In the genomic region with DNA sequence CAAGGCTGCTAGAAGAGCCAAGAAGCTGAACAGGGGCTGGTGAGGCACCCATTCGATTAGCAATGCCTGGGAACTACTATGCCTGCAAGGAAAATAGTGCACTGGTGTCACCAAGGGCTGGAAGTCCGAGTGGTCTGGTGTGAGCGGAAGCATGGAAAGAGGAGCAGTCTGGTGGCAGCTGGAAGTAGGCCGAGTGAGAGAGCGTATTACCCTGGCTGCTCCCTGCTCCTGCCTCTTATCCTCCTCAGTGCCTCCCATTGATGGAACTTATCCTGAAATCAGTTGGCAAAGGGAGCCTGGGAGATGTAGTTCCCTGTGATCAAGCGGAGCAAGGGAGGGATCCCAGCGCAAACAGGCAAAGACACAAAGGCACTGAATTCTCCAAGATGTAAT, we compare ENCODE assay signal across 8 cellular contexts. TPM values are rescaled to one million over a fixed set of nuclear protein-coding genes. Genes with fewer than 3 reads are reported as not detected.
DNase-seq lines count a peak whose midpoint lies in the region; ATAC-seq, FAIRE-seq and TF ChIP-seq lines count a peak whose summit lies in the region.

No MANE protein-coding gene starts in this region.

- H3K9me3 ChIP-seq in GM12878 (replicated peaks; ENCODE audit: control insufficient read depth, insufficient read depth, low read length) (no peaks in the 10 kb centered on the region), mucosa of stomach (ENCODE audit: control insufficient read depth, low read length) (no peaks in the 10 kb centered on the region)

- peak; percentile 56 for TF ChIP-seq POLR2A in GM12878 (IDR thresholded peaks at IDR 0.05; ENCODE audit: low read depth, low read length)

- H3K36me3 Mint-ChIP-seq in IgD-negative memory B cell: peaks cover 14% of the 10 kb centered on the region

- H3K4me1 Mint-ChIP-seq in IgD-negative memory B cell: peaks cover 31 to 63% (median 50%) of the 10 kb centered on the region in 3 donors

- RAD21 ChIA-PET in GM12878 (lab: Charles Lee; ENCODE audit: unreplicated experiment): interaction anchor here (0.8 to 12.1 kb wide), 11 partner anchors 8 to 230 kb away, joined by 3 to 189 read pairs (median 6); a partner anchor contains a TSS

- H3K9me3 Mint-ChIP-seq in IgD-negative memory B cell: no peaks in the 10 kb centered on the region

- DNase-seq in Ammon's horn (ENCODE audit: low spot score) (peak; percentile 72), GM12878 (ENCODE audit: low read depth, low spot score) (no peak), NCI-H774 (lab: John Stamatoyannopoulos, UW) (no peak), DMS53 treated with DMSO at 0.1 percent for 48 hours (lab: John Stamatoyannopoulos, UW; ENCODE audit: unreplicated experiment) (no peak), NOMO-1 treated with DMSO at 0.1 percent for 48 hours (lab: John Stamatoyannopoulos, UW; ENCODE audit: unreplicated experiment) (no peak), NCI-H146 (lab: John Stamatoyannopoulos, UW) (no peak)

- H3K4me2 ChIP-seq in GM12878 (ENCODE audit: control insufficient read depth, insufficient read depth): peak overlapping the region; percentile 93

- TF ChIP-seq RAD21 in GM12878 (IDR thresholded peaks at IDR 0.05; ENCODE audit: insufficient read depth, low read depth, low read length): no peak

- no peaks in the 10 kb centered on the region for H3K27me3 ChIP-seq in GM12878 (replicated peaks in 1 of 2; ENCODE audit: control insufficient read depth in 2 of 2, insufficient read depth in 2 of 2, low read length in 1 of 2)
- H3K27me3 ChIP-seq in mucosa of stomach (ENCODE audit: control insufficient read depth, insufficient read depth, low read length): no peaks in the 10 kb centered on the region

- peak overlapping the region; percentile 97 for H3K27ac ChIP-seq in GM12878 (ENCODE audit: control insufficient read depth, insufficient read depth)

- peak overlapping the region; percentile 95 to 99 (median 98) for H3K27ac Mint-ChIP-seq in IgD-negative memory B cell

- CTCF ChIA-PET in GM12878 (lab: Yijun Ruan, JAX): interaction anchor here (0.9 to 18.7 kb wide), 9 partner anchors 10 to 239 kb away, joined by 3 to 271 read pairs (median 7); a partner anchor contains a TSS

- H3K4me3 Mint-ChIP-seq in IgD-negative memory B cell: peak overlapping the region; percentile 82 to 100 (median 90)

- FAIRE-seq in GM12878 (lab: Jason Lieb, UNC): no peak

- 49% methylated on average over 7 of the region's 7 CpGs for WGBS in GM12878 (ENCODE audit: insufficient coverage, insufficient replicate concordance, low lambda C conversion rate, missing lambda C conversion rate)

- SMC1A ChIA-PET in GM12878 (lab: Charles Lee; ENCODE audit: uncharacterized antibody, unreplicated experiment): interaction anchor here (0.6 to 18.1 kb wide), 11 partner anchors 10 to 514 kb away, joined by 3 to 426 read pairs (median 12); a partner anchor contains a TSS

- no peak for ATAC-seq in GM12878

- POLR2A ChIA-PET in GM12878 (lab: Charles Lee): interaction anchor here (1.3 to 15.7 kb wide), 4 partner anchors 8 to 19 kb away, joined by 3 to 243 read pairs (median 70); a partner anchor contains a TSS

- BruUV-seq in GM12878 (replicated peaks; lab: Mats Ljungman, UMichigan): TSS peak; percentile 71

- H3K36me3 ChIP-seq in GM12878 (ENCODE audit: control insufficient read depth in 2 of 2, insufficient read depth in 2 of 2, low read length in 1 of 2) (peaks cover 0 to 16% of the 10 kb centered on the region in 2 experiments; a peak in 2 of 4 replicates), mucosa of stomach (ENCODE audit: control insufficient read depth, insufficient read depth, low read length) (no peaks in the 10 kb centered on the region)

- H3K27me3 Mint-ChIP-seq in IgD-negative memory B cell: peaks cover 2% of the 10 kb centered on the region

- no peaks in the 10 kb centered on the region for H4K20me1 ChIP-seq in GM12878 (ENCODE audit: control insufficient read depth, insufficient read depth)

- TF ChIP-seq EP300 in GM12878 (IDR thresholded peaks at IDR 0.05; ENCODE audit: borderline replicate concordance in 1 of 2, control insufficient read depth in 1 of 2, low read depth in 2 of 2, low read length in 2 of 2): no peak

- TF ChIP-seq CTCF in GM12878 (IDR thresholded peaks at IDR 0.05 in 2 of 3, conservative IDR thresholded peaks at IDR 0.05 in 1 of 3; ENCODE audit: control insufficient read depth in 2 of 3, extremely low read depth in 1 of 3, insufficient read depth in 1 of 3, low read depth in 3 of 3, low read length in 3 of 3): no peak

- H3K4me3 ChIP-seq in GM12878 (peak overlapping the region; percentile 46), mucosa of stomach (ENCODE audit: low read length) (no peak overlapping the region)

- H3K9ac ChIP-seq in GM12878 (ENCODE audit: control insufficient read depth, insufficient read depth, low read length) (peak overlapping the region; percentile 88), mucosa of stomach (ENCODE audit: low read length) (peak overlapping the region; percentile 68)

- H3K4me1 ChIP-seq in GM12878 (ENCODE audit: control insufficient read depth, insufficient read depth, low read length): peaks cover 66% of the 10 kb centered on the region
- peaks cover 83% of the 10 kb centered on the region for H3K4me1 ChIP-seq in mucosa of stomach (ENCODE audit: control insufficient read depth, insufficient read depth, low read length)

- peaks cover 95% of the 10 kb centered on the region for H3K79me2 ChIP-seq in GM12878 (ENCODE audit: control insufficient read depth, insufficient read depth, low read length)

- no peak overlapping the region for H2AFZ ChIP-seq in GM12878 (ENCODE audit: control insufficient read depth, low read depth, low read length)

- intact Hi-C loops in GM12878 (cut with micrococcal nuclease; ENCODE audit: unreplicated experiment): no loop called here

- in situ Hi-C loops in GM12878 (cut with MboI): no loop called here

TF ChIP-seq in GM12878, 131 proteins besides CTCF, POLR2A, EP300 and RAD21 (continues in another document):
- TF ChIP-seq STAT3 (IDR thresholded peaks at IDR 0.05; ENCODE audit: low read depth, low read length) (no peak), POU2F2 (IDR thresholded peaks at IDR 0.05; ENCODE audit: borderline replicate concordance, low read depth, low read length) (0 out of 3 replicates have a peak, but pooled peaks have one; percentile 46), RFX5 (IDR thresholded peaks at IDR 0.05; ENCODE audit: low read depth, low read length) (no peak), IRF4 (IDR thresholded peaks at IDR 0.05; ENCODE audit: low read depth, low read length) (no peak), DPF2 (IDR thresholded peaks at IDR 0.05) (no peak), YBX1 (IDR thresholded peaks at IDR 0.05) (no peak), POLR2AphosphoS5 (IDR thresholded peaks at IDR 0.05; ENCODE audit: low read length) (peak; percentile 52; the same call in 1 of the 2 replicates), BCL11A (IDR thresholded peaks at IDR 0.05; ENCODE audit: low read depth, low read length) (no peak), MTA2 (IDR thresholded peaks at IDR 0.05; ENCODE audit: low read depth) (no peak), BRCA1 (IDR thresholded peaks at IDR 0.05; ENCODE audit: low read depth, low read length) (no peak), EED (IDR thresholded peaks at IDR 0.05; ENCODE audit: low read depth) (peak; percentile 23; the same call in 1 of the 2 replicates), SREBF2 (IDR thresholded peaks at IDR 0.05; ENCODE audit: low read length) (no peak), IKZF1 (conservative IDR thresholded peaks at IDR 0.05) (peak; percentile 16; the same call in 1 of the 2 replicates), SUPT20H (IDR thresholded peaks at IDR 0.05; ENCODE audit: borderline replicate concordance, control insufficient read depth, low read depth, low read length) (no peak)
- TF ChIP-seq, protein P1, sequence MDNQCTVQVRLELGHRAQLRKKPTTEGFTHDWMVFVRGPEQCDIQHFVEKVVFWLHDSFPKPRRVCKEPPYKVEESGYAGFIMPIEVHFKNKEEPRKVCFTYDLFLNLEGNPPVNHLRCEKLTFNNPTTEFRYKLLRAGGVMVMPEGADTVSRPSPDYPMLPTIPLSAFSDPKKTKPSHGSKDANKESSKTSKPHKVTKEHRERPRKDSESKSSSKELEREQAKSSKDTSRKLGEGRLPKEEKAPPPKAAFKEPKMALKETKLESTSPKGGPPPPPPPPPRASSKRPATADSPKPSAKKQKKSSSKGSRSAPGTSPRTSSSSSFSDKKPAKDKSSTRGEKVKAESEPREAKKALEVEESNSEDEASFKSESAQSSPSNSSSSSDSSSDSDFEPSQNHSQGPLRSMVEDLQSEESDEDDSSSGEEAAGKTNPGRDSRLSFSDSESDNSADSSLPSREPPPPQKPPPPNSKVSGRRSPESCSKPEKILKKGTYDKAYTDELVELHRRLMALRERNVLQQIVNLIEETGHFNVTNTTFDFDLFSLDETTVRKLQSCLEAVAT (IDR thresholded peaks at IDR 0.05): peak; percentile 82

RNA-seq across cellular contexts. Expression of a gene that starts 9.6 kb away (rescaled TPM):
- 624 TPM for polyA plus RNA-seq in IgD-negative memory B cell
- 113 and 116 TPM in 2 replicates for total RNA-seq in GM12878 (2013; cell fraction: nucleolus; rRNA removed)
- 103 and 107 TPM in 2 replicates for total RNA-seq in GM12878 (2014; rRNA removed)
- 92.9 and 97.1 TPM in 2 replicates for total RNA-seq in GM12878 (2014; rRNA removed; fragmentation: Illumina TruSeq; extraction: Trizol)
- 115 and 121 TPM in 2 replicates for total RNA-seq in GM12878 (2021)
- 97.2 TPM for polyA plus RNA-seq in GM12878 (2011; ENCODE audit: low read depth)
- 103 and 120 TPM in 2 replicates for polyA plus RNA-seq in GM12878 (2011; rRNA removed)
- polyA plus RNA-seq in GM12878 (2011; cell fraction: cytosol; rRNA removed): 116 and 137 TPM in 2 replicates
- 79.9 and 86.8 TPM in 2 replicates for polyA plus RNA-seq in GM12878 (2011; cell fraction: nucleus; rRNA removed)
- 109 and 156 TPM in 2 replicates for polyA plus RNA-seq in GM12878 (2012)
- 177 and 223 TPM in 2 replicates for polyA plus RNA-seq in GM12878 (2014; fragmentation: Illumina TruSeq; extraction: Trizol)
- 10 to 100 TPM; 33.4 to 42.4 TPM for polyA plus RNA-seq in GM12878 (2014; fragmentation: Nextera tagmentation; extraction: Ambion mirVana)
- polyA plus RNA-seq in GM12878 (2014; rRNA removed): 98.3 and 107 TPM in 2 replicates
- 100 to 1,000 TPM in 1 of 2 experiments, 10 to 100 TPM in 1; 92.1 to 108 TPM for polyA plus RNA-seq in GM12878 (2016; fragmentation: Nextera tagmentation; extraction: Ambion mirVana)
- polyA minus RNA-seq in GM12878 (2011; rRNA and poly(A)+ RNA removed): 136 and 166 TPM in 2 replicates
- 42.6 and 47.7 TPM in 2 replicates for polyA minus RNA-seq in GM12878 (2011; cell fraction: cytosol; rRNA and poly(A)+ RNA removed)
- 26.1 and 37.2 TPM in 2 replicates for polyA minus RNA-seq in GM12878 (2011; cell fraction: nucleus; rRNA and poly(A)+ RNA removed)
